In the genomic region with DNA sequence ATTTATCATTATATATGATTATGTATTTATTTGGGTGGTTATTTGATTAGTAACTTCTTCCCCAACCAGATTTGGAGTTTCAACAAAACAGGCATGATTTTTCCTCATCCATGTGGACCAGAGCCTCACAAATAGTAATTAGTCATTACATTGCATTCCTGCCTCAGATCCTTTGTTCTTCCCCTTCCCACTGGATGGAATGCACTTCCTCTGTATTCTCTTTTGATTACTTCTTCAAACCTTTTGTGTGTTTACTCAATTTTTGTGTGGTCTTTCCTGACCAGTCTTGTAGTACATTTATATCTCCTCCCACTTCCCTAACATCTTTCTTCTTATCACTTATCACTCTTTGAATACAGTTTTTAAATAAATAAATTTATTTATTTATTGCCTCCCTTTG, we compare ENCODE assay signal across 22 cellular contexts. TPM values are rescaled to one million over a fixed set of nuclear protein-coding genes. Genes with fewer than 3 reads are reported as not detected.
DNase-seq lines count a peak whose midpoint lies in the region; ATAC-seq, FAIRE-seq and TF ChIP-seq lines count a peak whose summit lies in the region.
"Had no signal": no experiment of that assay in that cellular context is flagged by ENCODE, and none has a peak within 500 bp of the region (broad histone marks: within the 10 kb centered on the region; RNA-seq: fewer than 3 reads in every experiment).

No MANE protein-coding gene starts in this region.

- no peak overlapping the region for H2BK15ac ChIP-seq in H1 (ENCODE audit: low read length)

- no peaks in the 10 kb centered on the region for H3K23me2 ChIP-seq in H1 (ENCODE audit: low read depth, low read length)

- no peak overlapping the region for H2BK12ac ChIP-seq in H1 (ENCODE audit: low read depth, low read length)

- no peak overlapping the region for H2BK5ac ChIP-seq in H1 (ENCODE audit: low read depth, low read length)

- no peak overlapping the region for H3K14ac ChIP-seq in H1 (ENCODE audit: insufficient read length)

- TF ChIP-seq RAD21 in H1 (IDR thresholded peaks at IDR 0.05 in 1 of 2, conservative IDR thresholded peaks at IDR 0.05 in 1 of 2; ENCODE audit: low read depth in 2 of 2, low read length in 2 of 2): no peak

- no peak overlapping the region for H3K56ac ChIP-seq in H1 (replicated peaks; ENCODE audit: insufficient read length, low read depth, low read length)

- peaks cover 0 to 48% of the 10 kb centered on the region in 2 experiments; a peak in 2 of 4 replicates for H3K79me2 ChIP-seq in H1 (ENCODE audit: control insufficient read depth in 1 of 2, insufficient read depth in 2 of 2, low read length in 2 of 2)

- no peak overlapping the region for H3K18ac ChIP-seq in H1 (ENCODE audit: extremely low read depth, low read length)

- POLR2A ChIA-PET in H1 (lab: Charles Lee; ENCODE audit: partially characterized antibody): interaction anchor here (0.8 kb wide), 1 partner anchor 16 kb away, joined by 4 read pairs; no protein-coding TSS in a partner anchor

- H4K5ac ChIP-seq in H1 (ENCODE audit: insufficient read length, low read depth, low read length): no peak overlapping the region

- H3K27me3 ChIP-seq in H1 (replicated peaks in 1 of 4; ENCODE audit: control insufficient read depth in 3 of 4, extremely low read depth in 1 of 4, insufficient read depth in 3 of 4, low read length in 3 of 4) (no peaks in the 10 kb centered on the region), heart left ventricle (no peaks in the 10 kb centered on the region)
- H3K27me3 ChIP-seq: ascending aorta had no signal

- H2BK20ac ChIP-seq in H1 (ENCODE audit: low read length): no peak overlapping the region

- TF ChIP-seq CTCF in H1 (IDR thresholded peaks at IDR 0.05; ENCODE audit: control extremely low read depth in 1 of 3, insufficient read depth in 1 of 3, low read depth in 1 of 3, low read length in 3 of 3) (no peak), heart left ventricle (IDR thresholded peaks at IDR 0.05) (no peak)

- no peaks in the 10 kb centered on the region; the same call in 1 of the 2 replicates for H3K79me1 ChIP-seq in H1 (ENCODE audit: low read depth, low read length)

- no peak overlapping the region for H2AK5ac ChIP-seq in H1 (ENCODE audit: low read depth, low read length)

- H3K4me3 ChIP-seq in H1 (ENCODE audit: extremely low read depth in 1 of 4, insufficient read depth in 2 of 4, low read depth in 3 of 4, low read length in 4 of 4) (no peak overlapping the region; a peak in 1 of 8 replicates), mesodermal cell (ENCODE audit: extremely low read depth, insufficient read depth, low read length, poor library complexity, severe bottlenecking) (no peak overlapping the region), heart left ventricle (no peak overlapping the region)
- H3K4me3 ChIP-seq: ascending aorta, psoas muscle had no signal

- H3K4me1 ChIP-seq in H1 (replicated peaks in 1 of 4; ENCODE audit: control insufficient read depth in 3 of 4, insufficient read depth in 4 of 4, low read length in 3 of 4) (peaks cover 0 to 4% (median 3%) of the 10 kb centered on the region in 4 experiments; a peak in 3 of 7 replicates), mesodermal cell (ENCODE audit: control insufficient read depth, insufficient read depth, low read length, poor library complexity, severe bottlenecking) (peaks cover 40% of the 10 kb centered on the region), heart left ventricle (no peaks in the 10 kb centered on the region)
- H3K4me1 ChIP-seq: ascending aorta, psoas muscle had no signal

- no peak overlapping the region for H3K23ac ChIP-seq in H1 (ENCODE audit: insufficient read length)

- H3K36me3 ChIP-seq in H1 (ENCODE audit: control insufficient read depth in 2 of 4, insufficient read depth in 4 of 4, low read length in 3 of 4): no peaks in the 10 kb centered on the region; a peak in 1 of 8 replicates
- H3K36me3 ChIP-seq in mesodermal cell (ENCODE audit: control insufficient read depth, insufficient read depth, low read length): peaks cover 5% of the 10 kb centered on the region
- no peaks in the 10 kb centered on the region for H3K36me3 ChIP-seq in heart left ventricle
- H3K36me3 ChIP-seq: ascending aorta had no signal

- H3K9me3 ChIP-seq in H1 (ENCODE audit: insufficient read depth in 2 of 2, low read depth in 1 of 2, low read length in 1 of 2) (no peaks in the 10 kb centered on the region), mesodermal cell (ENCODE audit: control insufficient read depth, low read length) (no peaks in the 10 kb centered on the region), heart left ventricle (no peaks in the 10 kb centered on the region)
- H3K9me3 ChIP-seq: ascending aorta, psoas muscle had no signal

- peak; percentile 36 for FAIRE-seq in H1 (lab: Jason Lieb, UNC)
- FAIRE-seq: GM12892, islet of Langerhans had no signal

- H3K9ac ChIP-seq in H1 (replicated peaks in 1 of 4; ENCODE audit: extremely low read depth in 1 of 4, low read depth in 3 of 4, low read length in 3 of 4): no peak overlapping the region

- H3K27ac ChIP-seq in H1 (ENCODE audit: low read depth, low read length) (no peak overlapping the region), mesodermal cell (ENCODE audit: low read depth, low read length, severe bottlenecking) (peak overlapping the region; percentile 32), heart left ventricle (no peak overlapping the region)
- H3K27ac ChIP-seq: ascending aorta, psoas muscle, WERI-Rb-1 had no signal

- DNase-seq in ELR (ENCODE audit: low read depth): peak; percentile 69
- peak; percentile 33 for DNase-seq in M059J (ENCODE audit: low read depth)
- no peak for DNase-seq in H1 (ENCODE audit: low read depth in 1 of 2, low spot score in 2 of 2)
- DNase-seq in heart left ventricle: no peak
- DNase-seq: activated CD4-positive, alpha-beta T cell treated with anti-CD3 and anti-CD28 coated beads, Interleukin-2, amount 50 U/mL, for 48 hours; activated naive CD4-positive, alpha-beta T cell treated with anti-CD3 and anti-CD28 coated beads, Interleukin-2, amount 10 ng/mL, durations not matched to agents 7 days and 5 days; natural killer cell; NCI-H1694 treated with DMSO at 0.1 percent for 48 hours; NCI-H446 treated with DMSO at 0.1 percent for 48 hours; psoas muscle; Right ventricle myocardium superior; stimulated activated CD4-positive, alpha-beta T cell treated with anti-CD3 and anti-CD28 coated beads, Interleukin-4, amount 100 ng/mL, for 4 hours; T-helper 17 cell; WERI-Rb-1 had no signal

- H4K20me1 ChIP-seq in H1 (replicated peaks in 1 of 2; ENCODE audit: control insufficient read depth in 1 of 2, insufficient read depth in 2 of 2, low read length in 2 of 2): peaks cover 0 to 2% of the 10 kb centered on the region in 2 experiments

- H4K91ac ChIP-seq in H1 (replicated peaks; ENCODE audit: insufficient read length, low read length): no peak overlapping the region

- TF ChIP-seq POLR2A in H1 (IDR thresholded peaks at IDR 0.05; ENCODE audit: control extremely low read depth in 1 of 2, low read depth in 2 of 2, low read length in 2 of 2): no peak
- TF ChIP-seq POLR2A in heart left ventricle (IDR thresholded peaks at IDR 0.05): no peak

- H4K8ac ChIP-seq in H1 (ENCODE audit: extremely low read depth, insufficient read depth, low read length): no peak overlapping the region

- no peak overlapping the region for H3K4ac ChIP-seq in H1 (replicated peaks; ENCODE audit: insufficient read length, low read depth, low read length)

- 0 out of 4 replicates have a peak overlapping the region, but pooled peaks of 1 of the 2 experiments have one; percentile 9 for H3K4me2 ChIP-seq in H1 (ENCODE audit: insufficient read depth in 1 of 2, low read depth in 2 of 2, low read length in 2 of 2)

- no peak overlapping the region for H2BK120ac ChIP-seq in H1 (replicated peaks; ENCODE audit: low read depth, low read length)

- no peak overlapping the region for H2AFZ ChIP-seq in H1 (ENCODE audit: low read length)

- TF ChIP-seq EP300 in H1 (IDR thresholded peaks at IDR 0.05; ENCODE audit: borderline replicate concordance in 1 of 2, low read depth in 2 of 2, low read length in 2 of 2): no peak

- intact Hi-C loops in heart left ventricle (cut with DNase I): no loop called here

- ATAC-seq in HG02973 (IDR thresholded peaks at IDR 0.05; ENCODE audit: unreplicated experiment) (no peak), HG03432 (IDR thresholded peaks at IDR 0.05; ENCODE audit: unreplicated experiment) (no peak), GM18520 (IDR thresholded peaks at IDR 0.05; ENCODE audit: unreplicated experiment) (no peak), heart left ventricle (no peak)
- ATAC-seq: esophagus mucosa, natural killer cell, psoas muscle, T-helper 17 cell had no signal

- CTCF ChIA-PET in H1 (lab: Charles Lee; ENCODE audit: partially characterized antibody): interaction anchor here (0.9 kb wide), 1 partner anchor 14 kb away, joined by 3 read pairs; no protein-coding TSS in a partner anchor

TF ChIP-seq in H1, 55 proteins besides CTCF, POLR2A, EP300 and RAD21:
- TF ChIP-seq GABPA (IDR thresholded peaks at IDR 0.05; ENCODE audit: borderline replicate concordance, insufficient read depth, low read length) (no peak), SP1 (IDR thresholded peaks at IDR 0.05; ENCODE audit: low read depth, low read length) (0 out of 2 replicates have a peak, but pooled peaks have one; percentile 15), TEAD4 (IDR thresholded peaks at IDR 0.05; ENCODE audit: low read depth, low read length) (peak; percentile 79), JUND (IDR thresholded peaks at IDR 0.05; ENCODE audit: low read length) (peak; percentile 21; the same call in 1 of the 2 replicates)

RNA-seq across cellular contexts. Expression of gene SYT1, which starts 15.5 kb away (rescaled TPM):
- total RNA-seq in M059J (2014; rRNA removed; shearing (Covaris generic)): 5.7 and 8.7 TPM in 2 replicates
- total RNA-seq in H1 (2021; fragmentation: NEBNext Ultra II Directional; extraction: Animal tissue kit (Norgen Biotek cat#: 25700)): 34.6 and 35.3 TPM in 2 replicates
- polyA plus RNA-seq in H1 (2011; rRNA removed) (7.0 and 11.0 TPM in 2 replicates), heart left ventricle (not detected)
- 10.7 TPM for polyA plus RNA-seq in H1 (2011; cell fraction: cytosol; rRNA removed)
- 13.2 TPM for polyA plus RNA-seq in H1 (2011; cell fraction: nucleus; rRNA removed)
- 13.5 to 25.3 TPM (median 15.7 TPM) in 4 replicates for polyA plus RNA-seq in H1 (2012, experiment 1 of 2)
- 1.5 TPM for polyA plus RNA-seq in H1 (2012, experiment 2 of 2)
- 55.5 TPM for polyA plus RNA-seq in H1 (2013, experiment 1 of 2)
- polyA plus RNA-seq in H1 (2013, experiment 2 of 2): 62.8 TPM
- polyA minus RNA-seq in H1 (2011; rRNA and poly(A)+ RNA removed): 22.1 and 26.7 TPM in 2 replicates
- polyA minus RNA-seq in H1 (2011; cell fraction: cytosol; rRNA and poly(A)+ RNA removed): 17.3 TPM
- 75.8 TPM for polyA minus RNA-seq in H1 (2011; cell fraction: nucleus; rRNA and poly(A)+ RNA removed)
- 22.7 TPM for polyA plus RNA-seq in mesodermal cell (2013, experiment 1 of 2)
- 19.4 TPM for polyA plus RNA-seq in mesodermal cell (2013, experiment 2 of 2)
- under 1 TPM in 5 of 9 donors, not detected in 4; 0.08 to 0.86 (median 0.16) TPM for total RNA-seq in heart left ventricle
- total RNA-seq: natural killer cell, T-helper 17 cell had no signal

Comparison
In these comparisons a context has a peak if more than half of its experiments do, and no peak if none do; other contexts are left out.
1. DNase-seq: peak in ELR (single experiment) and M059J (single experiment); none in H1 (0 of 2) and heart left ventricle (0 of 5).